29 cellular contexts compared by ENCODE assay signal in genomic region chr5:57983426-57983825, GRCh38.
"Had no signal": no experiment of that assay in that cellular context is flagged by ENCODE, and none has a peak within 500 bp of the region (broad histone marks: within the 10 kb centered on the region; RNA-seq: fewer than 3 reads in every experiment).

No MANE protein-coding gene starts in this region.

- FAIRE-seq: urothelium cell line had no signal

- H3K27me3 Mint-ChIP-seq: stimulated activated memory B cell treated with anti-CD40 and anti-IgM and Interleukin-4, amounts not matched to agents 10 μg/mL and 1 μg/mL and 100 μg/mL, for 72 hours; stimulated activated naive B cell treated with anti-CD40 and anti-IgM and Interleukin-4, amounts not matched to agents 10 μg/mL and 1 μg/mL and 100 μg/mL, for 72 hours; stimulated activated naive CD8-positive, alpha-beta T cell treated with anti-CD3 and anti-CD28 coated beads, Interleukin-15, amount 100 ng/mL, for 72 hours; stimulated activated naive CD8-positive, alpha-beta T cell treated with anti-CD3 and anti-CD28 coated beads, Interleukin-15, Interleukin-2, amounts not matched to agents 100 ng/mL and 50 ng/mL, for 24 hours; type B pancreatic cell had no signal

- H3K27ac Mint-ChIP-seq: stimulated activated effector memory CD8-positive, alpha-beta T cell treated with anti-CD3 and anti-CD28 coated beads, Interleukin-12 subunit alpha, Interleukin-12 subunit beta, amount 100 ng/mL, for 72 hours; stimulated activated memory B cell treated with anti-CD40 and anti-IgM and Interleukin-4, amounts not matched to agents 10 μg/mL and 1 μg/mL and 100 μg/mL, for 72 hours; stimulated activated naive B cell treated with anti-CD40 and anti-IgM and Interleukin-4, amounts not matched to agents 10 μg/mL and 1 μg/mL and 100 μg/mL, for 72 hours; stimulated activated naive CD8-positive, alpha-beta T cell treated with anti-CD3 and anti-CD28 coated beads, Interleukin-15, amount 100 ng/mL, for 72 hours; stimulated activated naive CD8-positive, alpha-beta T cell treated with anti-CD3 and anti-CD28 coated beads, Interleukin-15, Interleukin-2, amounts not matched to agents 100 ng/mL and 50 ng/mL, for 24 hours; type B pancreatic cell had no signal

- H3K27ac ChIP-seq: stomach, suprapubic skin, testis, thoracic aorta, thyroid gland, tibial artery, tibial nerve, transverse colon, upper lobe of left lung, upper lobe of right lung, uterus, vagina had no signal

- H3K9me3 Mint-ChIP-seq: stimulated activated effector memory CD8-positive, alpha-beta T cell treated with anti-CD3 and anti-CD28 coated beads, Interleukin-12 subunit alpha, Interleukin-12 subunit beta, amount 100 ng/mL, for 72 hours; stimulated activated memory B cell treated with anti-CD40 and anti-IgM and Interleukin-4, amounts not matched to agents 10 μg/mL and 1 μg/mL and 100 μg/mL, for 72 hours; stimulated activated naive B cell treated with anti-CD40 and anti-IgM and Interleukin-4, amounts not matched to agents 10 μg/mL and 1 μg/mL and 100 μg/mL, for 72 hours; stimulated activated naive CD8-positive, alpha-beta T cell treated with anti-CD3 and anti-CD28 coated beads, Interleukin-15, amount 100 ng/mL, for 72 hours; stimulated activated naive CD8-positive, alpha-beta T cell treated with anti-CD3 and anti-CD28 coated beads, Interleukin-15, Interleukin-2, amounts not matched to agents 100 ng/mL and 50 ng/mL, for 24 hours; type B pancreatic cell had no signal

- H3K36me3 ChIP-seq: stomach, suprapubic skin, thoracic aorta, thyroid gland, tibial artery, tibial nerve, transverse colon, upper lobe of left lung, upper lobe of right lung, uterus, vagina had no signal

- DNase-seq: stimulated activated CD4-positive, alpha-beta T cell treated with anti-CD3 and anti-CD28 coated beads, Interleukin-2, amount 100 ng/mL, for 48 hours; stimulated activated CD4-positive, alpha-beta T cell treated with anti-CD3 and anti-CD28 coated beads, Interleukin-4, amount 100 ng/mL, for 1 hour; stimulated activated CD4-positive, alpha-beta T cell treated with anti-CD3 and anti-CD28 coated beads, Interleukin-4, amount 100 ng/mL, for 24 hours; stimulated activated CD4-positive, alpha-beta T cell treated with anti-CD3 and anti-CD28 coated beads, Interleukin-4, amount 100 ng/mL, for 4 hours; stimulated activated CD8-positive, alpha-beta memory T cell treated with anti-CD3 and anti-CD28 coated beads, Interleukin-4, amount 100 ng/mL, for 48 hours; stimulated activated naive B cell treated with anti-CD40 and anti-IgM and Interleukin-4, amounts not matched to agents 10 μg/mL and 1 μg/mL and 100 μg/mL, for 72 hours; stimulated activated naive CD4-positive, alpha-beta T cell; stimulated activated naive CD4-positive, alpha-beta T cell treated with Interleukin-2 at 50 U/mL for 16 hours; stimulated activated naive CD8-positive, alpha-beta T cell treated with anti-CD3 and anti-CD28 coated beads, Interleukin-15, amount 100 ng/mL, for 72 hours; stimulated activated naive CD8-positive, alpha-beta T cell treated with anti-CD3 and anti-CD28 coated beads, Interleukin-15, Interleukin-2, amounts not matched to agents 100 U/mL and 50 U/mL, for 24 hours; stomach; substantia nigra; testis; thyroid gland; tibial artery; transverse colon; trophoblast cell; upper lobe of right lung; uterus had no signal

- H3K4me1 Mint-ChIP-seq: stimulated activated effector memory CD8-positive, alpha-beta T cell treated with anti-CD3 and anti-CD28 coated beads, Interleukin-12 subunit alpha, Interleukin-12 subunit beta, amount 100 ng/mL, for 72 hours; stimulated activated memory B cell treated with anti-CD40 and anti-IgM and Interleukin-4, amounts not matched to agents 10 μg/mL and 1 μg/mL and 100 μg/mL, for 72 hours; stimulated activated naive B cell treated with anti-CD40 and anti-IgM and Interleukin-4, amounts not matched to agents 10 μg/mL and 1 μg/mL and 100 μg/mL, for 72 hours; stimulated activated naive CD8-positive, alpha-beta T cell treated with anti-CD3 and anti-CD28 coated beads, Interleukin-15, amount 100 ng/mL, for 72 hours had no signal

- H3K4me3 ChIP-seq: stomach, suprapubic skin, testis, thoracic aorta, thyroid gland, tibial artery, tibial nerve, transverse colon, upper lobe of left lung, upper lobe of right lung, uterus, vagina had no signal

- H3K9me3 ChIP-seq: stomach, suprapubic skin, testis, thoracic aorta, thyroid gland, tibial artery, tibial nerve, transverse colon, upper lobe of left lung, upper lobe of right lung, uterus, vagina had no signal

- ATAC-seq: stimulated activated effector memory CD8-positive, alpha-beta T cell treated with anti-CD3 and anti-CD28 coated beads, Interleukin-12 subunit alpha, Interleukin-12 subunit beta, amount 100 ng/mL, for 72 hours; stimulated activated memory B cell treated with anti-CD40 and anti-IgM and Interleukin-4, amounts not matched to agents 10 μg/mL and 1 μg/mL and 100 μg/mL, for 72 hours; stimulated activated naive B cell treated with anti-CD40 and anti-IgM and Interleukin-4, amounts not matched to agents 10 μg/mL and 1 μg/mL and 100 μg/mL, for 72 hours; stimulated activated naive CD8-positive, alpha-beta T cell treated with anti-CD3 and anti-CD28 coated beads, Interleukin-15, amount 100 ng/mL, for 72 hours; stimulated activated naive CD8-positive, alpha-beta T cell treated with anti-CD3 and anti-CD28 coated beads, Interleukin-15, Interleukin-2, amounts not matched to agents 100 U/mL and 50 U/mL, for 24 hours; upper lobe of right lung had no signal

- H3K27me3 ChIP-seq: stomach, suprapubic skin, testis, thyroid gland, tibial artery, tibial nerve, transverse colon, upper lobe of left lung, upper lobe of right lung, uterus, vagina had no signal

- H3K36me3 Mint-ChIP-seq: stimulated activated effector memory CD8-positive, alpha-beta T cell treated with anti-CD3 and anti-CD28 coated beads, Interleukin-12 subunit alpha, Interleukin-12 subunit beta, amount 100 ng/mL, for 72 hours; stimulated activated memory B cell treated with anti-CD40 and anti-IgM and Interleukin-4, amounts not matched to agents 10 μg/mL and 1 μg/mL and 100 μg/mL, for 72 hours; stimulated activated naive B cell treated with anti-CD40 and anti-IgM and Interleukin-4, amounts not matched to agents 10 μg/mL and 1 μg/mL and 100 μg/mL, for 72 hours; type B pancreatic cell had no signal

- H3K4me1 ChIP-seq: stomach, testis, thyroid gland, transverse colon, upper lobe of left lung, upper lobe of right lung, uterus, vagina had no signal

- H3K4me3 Mint-ChIP-seq: stimulated activated effector memory CD8-positive, alpha-beta T cell treated with anti-CD3 and anti-CD28 coated beads, Interleukin-12 subunit alpha, Interleukin-12 subunit beta, amount 100 ng/mL, for 72 hours; stimulated activated memory B cell treated with anti-CD40 and anti-IgM and Interleukin-4, amounts not matched to agents 10 μg/mL and 1 μg/mL and 100 μg/mL, for 72 hours; stimulated activated naive B cell treated with anti-CD40 and anti-IgM and Interleukin-4, amounts not matched to agents 10 μg/mL and 1 μg/mL and 100 μg/mL, for 72 hours; stimulated activated naive CD8-positive, alpha-beta T cell treated with anti-CD3 and anti-CD28 coated beads, Interleukin-15, amount 100 ng/mL, for 72 hours; stimulated activated naive CD8-positive, alpha-beta T cell treated with anti-CD3 and anti-CD28 coated beads, Interleukin-15, Interleukin-2, amounts not matched to agents 100 ng/mL and 50 ng/mL, for 24 hours; type B pancreatic cell had no signal
